15 cellular contexts compared by ENCODE assay signal in genomic region chr6:32819729-32820128, GRCh38. TPM values are rescaled to one million over a fixed set of nuclear protein-coding genes. Genes with fewer than 3 reads are reported as not detected.
DNase-seq lines count a peak whose midpoint lies in the region; ATAC-seq and TF ChIP-seq lines count a peak whose summit lies in the region.
"Had no signal": no experiment of that assay in that cellular context is flagged by ENCODE, and none has a peak within 500 bp of the region (broad histone marks: within the 10 kb centered on the region; RNA-seq: fewer than 3 reads in every experiment).

No MANE protein-coding gene starts in this region.

- no peak overlapping the region for H3K27ac Mint-ChIP-seq in nephron progenitor cell

- H3K14ac ChIP-seq in mesenchymal stem cell (ENCODE audit: low read length in 2 of 2), result no peak overlapping the region

- H3K9me3 Mint-ChIP-seq in nephron progenitor cell, result no peaks in the 10 kb centered on the region
- H3K9me3 Mint-ChIP-seq: central memory CD8-positive, alpha-beta T cell had no signal

- no peaks in the 10 kb centered on the region for H3K27me3 ChIP-seq in Karpas-422 (ENCODE audit: low read length)
- no peaks in the 10 kb centered on the region for H3K27me3 ChIP-seq in brain microvascular endothelial cell (replicated peaks)
- no peaks in the 10 kb centered on the region for H3K27me3 ChIP-seq in mesenchymal stem cell (ENCODE audit: control insufficient read depth in 1 of 2, insufficient read depth in 1 of 2, low read length in 2 of 2)
- H3K27me3 ChIP-seq: upper lobe of left lung had no signal

- no peaks in the 10 kb centered on the region for H3K79me1 ChIP-seq in mesenchymal stem cell (replicated peaks; ENCODE audit: low read length, poor library complexity, severe bottlenecking)

- H4K20me1 ChIP-seq in Karpas-422 (ENCODE audit: insufficient read depth, low read depth, low read length), result no peaks in the 10 kb centered on the region

- H3K4me1 Mint-ChIP-seq in nephron progenitor cell, result peaks cover 15% of the 10 kb centered on the region
- H3K4me1 Mint-ChIP-seq: central memory CD8-positive, alpha-beta T cell had no signal

- H2BK5ac ChIP-seq in mesenchymal stem cell (ENCODE audit: low read depth, low read length, poor library complexity, severe bottlenecking), result no peak overlapping the region

- H2BK12ac ChIP-seq in mesenchymal stem cell (ENCODE audit: low read length in 2 of 2), result no peak overlapping the region

- no peaks in the 10 kb centered on the region for H3K9me3 ChIP-seq in Karpas-422 (ENCODE audit: low read length)
- H3K9me3 ChIP-seq in mesenchymal stem cell (ENCODE audit: control insufficient read depth, low read length), result no peaks in the 10 kb centered on the region
- H3K9me3 ChIP-seq: upper lobe of left lung had no signal

- H3K4me2 ChIP-seq in Karpas-422 (ENCODE audit: low read depth, low read length, poor library complexity, severe bottlenecking) (no peak overlapping the region), mesenchymal stem cell (ENCODE audit: low read length, poor library complexity, severe bottlenecking) (no peak overlapping the region)

- peak overlapping the region in 1 of 2 experiments; percentile 15 for H3K18ac ChIP-seq in mesenchymal stem cell (ENCODE audit: low read depth in 1 of 2, low read length in 2 of 2)

- no peaks in the 10 kb centered on the region for H3K9me2 ChIP-seq in Karpas-422 (replicated peaks; ENCODE audit: insufficient read depth, low read length)

- no peak overlapping the region for H3K4me3 Mint-ChIP-seq in nephron progenitor cell
- H3K4me3 Mint-ChIP-seq: central memory CD8-positive, alpha-beta T cell had no signal

- no peak overlapping the region for H2BK120ac ChIP-seq in mesenchymal stem cell (ENCODE audit: low read depth, low read length)

- H3K4me1 ChIP-seq in Karpas-422 (ENCODE audit: low read length) (peaks cover 84% of the 10 kb centered on the region), mesenchymal stem cell (ENCODE audit: control insufficient read depth, insufficient read depth, low read depth, low read length) (peaks cover 5% of the 10 kb centered on the region)
- H3K4me1 ChIP-seq: upper lobe of left lung had no signal

- 66% methylated on average over 3 of the region's 3 CpGs for WGBS in mesenchymal stem cell

- TF ChIP-seq CTCF in brain microvascular endothelial cell (IDR thresholded peaks at IDR 0.05; ENCODE audit: low read depth, low read length, missing control alignments), result no peak
- TF ChIP-seq CTCF in nephron progenitor cell (IDR thresholded peaks at IDR 0.05), result no peak
- no peak for TF ChIP-seq CTCF in coronary artery (IDR thresholded peaks at IDR 0.05)

- H2AFZ ChIP-seq in Karpas-422 (ENCODE audit: low read length) (no peak overlapping the region), mesenchymal stem cell (ENCODE audit: low read depth, low read length) (no peak overlapping the region)

- H3K36me3 ChIP-seq in Karpas-422 (ENCODE audit: insufficient read depth, low read length) (no peaks in the 10 kb centered on the region), brain microvascular endothelial cell (replicated peaks) (no peaks in the 10 kb centered on the region), mesenchymal stem cell (ENCODE audit: control insufficient read depth in 1 of 2, insufficient read depth in 2 of 2, low read depth in 1 of 2, low read length in 2 of 2) (no peaks in the 10 kb centered on the region)
- H3K36me3 ChIP-seq: upper lobe of left lung had no signal

- DNase-seq in Caki2 (ENCODE audit: low read depth), result peak; percentile 93
- DNase-seq in Karpas-422, result no peak
- peak; percentile 12 for DNase-seq in brain microvascular endothelial cell
- DNase-seq in mesenchymal stem cell, result peak; percentile 62
- no peak for DNase-seq in nephron progenitor cell
- DNase-seq in coronary artery (ENCODE audit: low spot score), result no peak
- no peak for DNase-seq in D341Med (ENCODE audit: low spot score)
- DNase-seq: activated CD8-positive, alpha-beta memory T cell treated with anti-CD3 and anti-CD28 coated beads, Interleukin-2, amount 50 U/mL, for 48 hours; DND-41; NCI-H2171 treated with DMSO at 0.1 percent for 48 hours; stimulated activated CD4-positive, alpha-beta T cell treated with anti-CD3 and anti-CD28 coated beads, Interleukin-4, amount 100 ng/mL, for 24 hours; upper lobe of left lung had no signal

- in situ Hi-C loops in Caki2 (cut with HindIII; ENCODE audit: low pct_unique_long_range_greater_than_20kb, low sequenced_read_pairs) (no loop called here), brain microvascular endothelial cell (cut with HindIII; ENCODE audit: low pct_ligation_motif_present, low sequenced_read_pairs) (no loop called here)

- H3K27ac ChIP-seq in Karpas-422 (ENCODE audit: low read length) (peak overlapping the region; percentile 96), brain microvascular endothelial cell (no peak overlapping the region), mesenchymal stem cell (ENCODE audit: low read length, poor library complexity, severe bottlenecking) (no peak overlapping the region), coronary artery (no peak overlapping the region)
- H3K27ac ChIP-seq: upper lobe of left lung had no signal

- H4K8ac ChIP-seq in mesenchymal stem cell (ENCODE audit: low read length), result no peak overlapping the region

- no peaks in the 10 kb centered on the region; the same call in 1 of the 2 replicates for H3K79me2 ChIP-seq in Karpas-422 (ENCODE audit: low read length)

- H3K27me3 Mint-ChIP-seq in nephron progenitor cell (ENCODE audit: low read depth, poor library complexity), result peaks cover 24% of the 10 kb centered on the region
- H3K27me3 Mint-ChIP-seq: central memory CD8-positive, alpha-beta T cell had no signal

- H4K91ac ChIP-seq in mesenchymal stem cell (ENCODE audit: low read length), result no peak overlapping the region

- no peak overlapping the region for H3K23ac ChIP-seq in mesenchymal stem cell (ENCODE audit: low read length in 2 of 2)

- ATAC-seq in HG03442 (IDR thresholded peaks at IDR 0.05; ENCODE audit: unreplicated experiment), result no peak

- no peak overlapping the region for H3K4ac ChIP-seq in mesenchymal stem cell (ENCODE audit: low read depth in 1 of 2, low read length in 2 of 2)

- no peaks in the 10 kb centered on the region for H3K36me3 Mint-ChIP-seq in nephron progenitor cell (ENCODE audit: low read depth)

- no peak overlapping the region for H3K9ac ChIP-seq in Karpas-422 (ENCODE audit: low read length)
- no peak overlapping the region for H3K9ac ChIP-seq in mesenchymal stem cell (ENCODE audit: low read length)

- no peak overlapping the region for H2AK5ac ChIP-seq in mesenchymal stem cell (ENCODE audit: low read length, severe bottlenecking)

- H3K4me3 ChIP-seq in Karpas-422 (ENCODE audit: low read length) (no peak overlapping the region), brain microvascular endothelial cell (ENCODE audit: low read depth, low read length) (no peak overlapping the region), mesenchymal stem cell (ENCODE audit: insufficient read depth in 1 of 2, low read depth in 1 of 2, low read length in 2 of 2) (no peak overlapping the region), coronary artery (no peak overlapping the region)
- H3K4me3 ChIP-seq: upper lobe of left lung had no signal

- H2BK15ac ChIP-seq in mesenchymal stem cell (ENCODE audit: low read depth, poor library complexity, severe bottlenecking), result no peak overlapping the region

RNA-seq across cellular contexts. Expression of gene HLA-DOB, which starts 2.9 kb away (rescaled TPM):
- not detected in 2 replicates for total RNA-seq in Caki2 (2014; rRNA removed; shearing (Covaris generic); ENCODE audit: low replicate concordance)
- total RNA-seq in Karpas-422 (2014; rRNA removed; shearing (Covaris generic); ENCODE audit: low replicate concordance), result 77.3 and 91.6 TPM in 2 replicates
- 0.15 TPM for polyA plus RNA-seq in mesenchymal stem cell (2013, experiment 1 of 2)
- 0.15 TPM for polyA plus RNA-seq in mesenchymal stem cell (2013, experiment 2 of 2)
- polyA plus RNA-seq: neural cell had no signal

RNA-seq across cellular contexts. Expression of gene TAP2, which starts 18.8 kb away (rescaled TPM):
- 8.9 and 26.7 TPM in 2 replicates for total RNA-seq in Caki2 (2014; rRNA removed; shearing (Covaris generic); ENCODE audit: low replicate concordance)
- total RNA-seq in Karpas-422 (2014; rRNA removed; shearing (Covaris generic); ENCODE audit: low replicate concordance), result 93.0 and 140 TPM in 2 replicates
- 23.7 TPM for polyA plus RNA-seq in mesenchymal stem cell (2013, experiment 1 of 2)
- 23.3 TPM for polyA plus RNA-seq in mesenchymal stem cell (2013, experiment 2 of 2)

RNA-seq across cellular contexts. Expression of gene PSMB8, which starts 24.1 kb away (rescaled TPM):
- 267 and 291 TPM in 2 replicates for total RNA-seq in Caki2 (2014; rRNA removed; shearing (Covaris generic); ENCODE audit: low replicate concordance)
- total RNA-seq in Karpas-422 (2014; rRNA removed; shearing (Covaris generic); ENCODE audit: low replicate concordance), result 212 and 306 TPM in 2 replicates
- polyA plus RNA-seq in mesenchymal stem cell (2013, experiment 1 of 2), result 73.2 TPM
- 77.8 TPM for polyA plus RNA-seq in mesenchymal stem cell (2013, experiment 2 of 2)
- polyA plus RNA-seq: neural cell had no signal

RNA-seq across cellular contexts. Expression of gene TAP1, which starts 33.8 kb away (rescaled TPM):
- total RNA-seq in Caki2 (2014; rRNA removed; shearing (Covaris generic); ENCODE audit: low replicate concordance), result 63.3 and 65.5 TPM in 2 replicates
- total RNA-seq in Karpas-422 (2014; rRNA removed; shearing (Covaris generic); ENCODE audit: low replicate concordance), result 120 and 171 TPM in 2 replicates
- 27.8 TPM for polyA plus RNA-seq in mesenchymal stem cell (2013, experiment 1 of 2)
- 29.5 TPM for polyA plus RNA-seq in mesenchymal stem cell (2013, experiment 2 of 2)
- polyA plus RNA-seq: neural cell had no signal

RNA-seq across cellular contexts. Expression of gene PSMB9, which starts 34.3 kb away (rescaled TPM):
- total RNA-seq in Caki2 (2014; rRNA removed; shearing (Covaris generic); ENCODE audit: low replicate concordance), result 80.2 and 123 TPM in 2 replicates
- total RNA-seq in Karpas-422 (2014; rRNA removed; shearing (Covaris generic); ENCODE audit: low replicate concordance), result 185 and 284 TPM in 2 replicates
- 22.5 TPM for polyA plus RNA-seq in mesenchymal stem cell (2013, experiment 1 of 2)
- polyA plus RNA-seq in mesenchymal stem cell (2013, experiment 2 of 2), result 23.3 TPM
- polyA plus RNA-seq: neural cell had no signal

Comparison
In these comparisons a context has a peak if more than half of its experiments do, and no peak if none do; other contexts are left out.
1. DNase-seq: peak in Caki2 (single experiment), brain microvascular endothelial cell (single experiment) and mesenchymal stem cell (single experiment); none in Karpas-422 (single experiment), nephron progenitor cell (single experiment), coronary artery (single experiment) and D341Med (single experiment).
2. RNA of gene HLA-DOB, which starts 2.9 kb away (total RNA-seq): 77.3 to 91.6 TPM in Karpas-422; not detected in Caki2; every median in the first group is over 10 times any median in the second.